ENCODE assay signal across 17 cellular contexts in genomic region chr14:43687866-43688265, GRCh38.
DNase-seq lines count a peak whose midpoint lies in the region; ATAC-seq and TF ChIP-seq lines count a peak whose summit lies in the region.
"Had no signal": no experiment of that assay in that cellular context is flagged by ENCODE, and none has a peak within 500 bp of the region (broad histone marks: within the 10 kb centered on the region; RNA-seq: fewer than 3 reads in every experiment).

No MANE protein-coding gene starts in this region.

- intact Hi-C loops in left cardiac atrium (cut with DNase I) (no loop called here), left ventricle myocardium inferior (cut with micrococcal nuclease) (no loop called here)

- TF ChIP-seq CTCF in left ventricle myocardium inferior (IDR thresholded peaks at IDR 0.05; ENCODE audit: borderline replicate concordance) (no peak), cardiac fibroblast (IDR thresholded peaks at IDR 0.05; ENCODE audit: low read depth, low read length) (no peak)

- no peaks in the 10 kb centered on the region for H3K36me3 ChIP-seq in left ventricle myocardium inferior
- H3K36me3 ChIP-seq: SJSA1, transverse colon had no signal

- no peak overlapping the region for H3K27ac ChIP-seq in left ventricle myocardium inferior (replicated peaks)
- H3K27ac ChIP-seq: body of pancreas, SJSA1, transverse colon had no signal

- H3K9me3 ChIP-seq in left ventricle myocardium inferior (replicated peaks): no peaks in the 10 kb centered on the region
- H3K9me3 ChIP-seq: body of pancreas, Caco-2, SJSA1, transverse colon had no signal

- H3K4me3 ChIP-seq in left ventricle myocardium inferior: no peak overlapping the region
- no peak overlapping the region for H3K4me3 ChIP-seq in cardiac fibroblast (replicated peaks in 1 of 2; ENCODE audit: low read depth in 2 of 2, low read length in 2 of 2)
- H3K4me3 ChIP-seq: body of pancreas, SJSA1, transverse colon had no signal

- H3K4me1 ChIP-seq in left ventricle myocardium inferior: no peaks in the 10 kb centered on the region
- H3K4me1 ChIP-seq: body of pancreas, SJSA1, transverse colon had no signal

- DNase-seq in left cardiac atrium (no peak), left ventricle myocardium inferior (no peak), cardiac fibroblast (ENCODE audit: low read depth in 2 of 2) (peak; percentile 31 to 64), kidney tubule cell (ENCODE audit: low spot score) (peak; percentile 15), C1 segment of cervical spinal cord (lab: John Stamatoyannopoulos, UW) (no peak), NCI-H2171 treated with DMSO at 0.1 percent for 48 hours (lab: John Stamatoyannopoulos, UW) (no peak), NCI-H510A treated with DMSO at 0.1 percent for 48 hours (lab: John Stamatoyannopoulos, UW) (no peak)
- no peak for DNase-seq in activated CD4-positive, alpha-beta T cell treated with anti-CD3 and anti-CD28 coated beads for 48 hours
- DNase-seq: activated CD8-positive, alpha-beta T cell treated with anti-CD3 and anti-CD28 coated beads for 36 hours; body of pancreas; Caco-2; glutamatergic neuron; right cardiac atrium; stimulated activated CD4-positive, alpha-beta T cell treated with anti-CD3 and anti-CD28 coated beads, Interleukin-2, amount 100 ng/mL, for 48 hours; transverse colon had no signal

- ATAC-seq in left cardiac atrium: peak; percentile 19 to 92
- ATAC-seq: activated CD8-positive, alpha-beta T cell treated with anti-CD3 and anti-CD28 coated beads for 36 hours; body of pancreas; natural killer cell treated with Interleukin-12 subunit alpha and Interleukin-12 subunit beta and Interleukin-15 and Interleukin-18, amount 100 ng/mL, for 72 hours; right cardiac atrium had no signal

- no peaks in the 10 kb centered on the region for H3K27me3 ChIP-seq in left ventricle myocardium inferior (ENCODE audit: low read depth)
- H3K27me3 ChIP-seq: body of pancreas, SJSA1, transverse colon had no signal

Comparison
In these comparisons a context has a peak if more than half of its experiments do, and no peak if none do; other contexts are left out.
1. DNase-seq: peak in cardiac fibroblast (2 of 2) and kidney tubule cell (single experiment); none in left cardiac atrium (single experiment), left ventricle myocardium inferior (single experiment), activated CD4-positive, alpha-beta T cell treated with anti-CD3 and anti-CD28 coated beads for 48 hours (single experiment), C1 segment of cervical spinal cord (0 of 14), NCI-H2171 treated with DMSO at 0.1 percent for 48 hours (single experiment) and NCI-H510A treated with DMSO at 0.1 percent for 48 hours (single experiment).